ENCODE assay signal across 1 cellular context in genomic region chr18:48486762-48487161, GRCh38.
A peak's percentile ranks its signal among the peaks of the same experiment; 100 is the strongest.
TF ChIP-seq lines count a peak whose summit lies in the region.

No MANE protein-coding gene starts in this region.

TF ChIP-seq in IMR-90, 13 proteins besides CTCF, POLR2A, EP300 and RAD21 (continued from another document):
- TF ChIP-seq CEBPB (IDR thresholded peaks at IDR 0.05; ENCODE audit: low read depth, low read length) (peak; percentile 86), RFX5 (IDR thresholded peaks at IDR 0.05; ENCODE audit: low read depth, low read length) (no peak), SMC3 (IDR thresholded peaks at IDR 0.05; ENCODE audit: low read depth, low read length) (no peak), BHLHE40 (IDR thresholded peaks at IDR 0.05; ENCODE audit: low read depth, low read length) (peak; percentile 80), RCOR1 (IDR thresholded peaks at IDR 0.05; ENCODE audit: insufficient replicate concordance, low read length) (peak; percentile 39)
